8 cellular contexts compared by ENCODE assay signal in genomic region chr1:154420961-154421924, GRCh38. TPM values are rescaled to one million over a fixed set of nuclear protein-coding genes. Genes with fewer than 3 reads are reported as not detected.
DNase-seq lines count a peak whose midpoint lies in the region; FAIRE-seq and TF ChIP-seq lines count a peak whose summit lies in the region.

No MANE protein-coding gene starts in this region.

- WGBS in hepatocyte (ENCODE audit: low lambda C conversion rate, missing lambda C conversion rate): 88% methylated on average over 10 of the region's 10 CpGs
- 77 to 90% (median 81%) methylated on average over 10 of the region's 10 CpGs for WGBS in spleen, 5 donors

- no peak for TF ChIP-seq CTCF in hepatocyte (IDR thresholded peaks at IDR 0.05; ENCODE audit: poor library complexity)
- no peak for TF ChIP-seq CTCF in spleen (IDR thresholded peaks at IDR 0.05 in 8 of 11, conservative IDR thresholded peaks at IDR 0.05 in 3 of 11)

- H3K4me3 Mint-ChIP-seq in activated CD4-positive, alpha-beta memory T cell treated with anti-CD3 and anti-CD28 coated beads, Interleukin-2, amount 10 ng/mL, durations not matched to agents 7 days and 5 days: no peak overlapping the region

- H3K4me2 ChIP-seq in hepatocyte: no peak overlapping the region

- peak overlapping the region; percentile 37 for H3K27ac Mint-ChIP-seq in activated CD4-positive, alpha-beta memory T cell treated with anti-CD3 and anti-CD28 coated beads, Interleukin-2, amount 10 ng/mL, durations not matched to agents 7 days and 5 days

- H3K27me3 Mint-ChIP-seq in activated CD4-positive, alpha-beta memory T cell treated with anti-CD3 and anti-CD28 coated beads, Interleukin-2, amount 10 ng/mL, durations not matched to agents 7 days and 5 days: no peaks in the 10 kb centered on the region

- CTCF ChIA-PET in activated CD4-positive, alpha-beta memory T cell treated with anti-CD3 and anti-CD28 coated beads, Interleukin-2, amount 10 ng/mL, durations not matched to agents 7 days and 5 days (lab: Charles Lee): interaction anchor here (1.4 to 2.0 kb wide), 3 partner anchors 9 to 86 kb away, joined by 3 to 10 read pairs (median 7); no protein-coding TSS in a partner anchor

- H3K36me3 Mint-ChIP-seq in activated CD4-positive, alpha-beta memory T cell treated with anti-CD3 and anti-CD28 coated beads, Interleukin-2, amount 10 ng/mL, durations not matched to agents 7 days and 5 days (ENCODE audit: low read depth): peaks cover 2% of the 10 kb centered on the region

- H3K27ac ChIP-seq in hepatocyte (peak overlapping the region; percentile 98), spleen (peak overlapping the region; percentile 37 to 92 (median 87))

- H2AFZ ChIP-seq in hepatocyte: no peak overlapping the region

- DNase-seq in GM12891 (ENCODE audit: insufficient read length, low spot score): no peak
- DNase-seq in activated CD4-positive, alpha-beta memory T cell treated with anti-CD3 and anti-CD28 coated beads, Interleukin-2, amount 10 ng/mL, durations not matched to agents 7 days and 5 days: no peak
- DNase-seq in hepatocyte (ENCODE audit: low spot score): no peak
- peak; percentile 60 for DNase-seq in spleen
- no peak for DNase-seq in anterior cingulate cortex (lab: John Stamatoyannopoulos, UW)
- no peak for DNase-seq in COR-L47 (lab: John Stamatoyannopoulos, UW)
- DNase-seq in NCI-H774 (lab: John Stamatoyannopoulos, UW): no peak
- DNase-seq in stimulated activated CD4-positive, alpha-beta T cell treated with anti-CD3 and anti-CD28 coated beads, Interleukin-4, amount 100 ng/mL, for 24 hours: no peak

- H3K79me2 ChIP-seq in hepatocyte: peaks cover 13% of the 10 kb centered on the region

- POLR2A ChIA-PET in activated CD4-positive, alpha-beta memory T cell treated with anti-CD3 and anti-CD28 coated beads, Interleukin-2, amount 10 ng/mL, durations not matched to agents 7 days and 5 days (lab: Charles Lee): interaction anchor here (0.9 to 3.9 kb wide), 5 partner anchors 9 to 46 kb away, joined by 3 to 36 read pairs (median 12); no protein-coding TSS in a partner anchor

- TF ChIP-seq POLR2A in GM12891 (IDR thresholded peaks at IDR 0.05; ENCODE audit: low read depth, low read length) (no peak), spleen (IDR thresholded peaks at IDR 0.05) (no peak)

- H3K9me3 Mint-ChIP-seq in activated CD4-positive, alpha-beta memory T cell treated with anti-CD3 and anti-CD28 coated beads, Interleukin-2, amount 10 ng/mL, durations not matched to agents 7 days and 5 days: no peaks in the 10 kb centered on the region

- H3K4me1 Mint-ChIP-seq in activated CD4-positive, alpha-beta memory T cell treated with anti-CD3 and anti-CD28 coated beads, Interleukin-2, amount 10 ng/mL, durations not matched to agents 7 days and 5 days: peaks cover 58% of the 10 kb centered on the region

- H3K9me3 ChIP-seq in hepatocyte (ENCODE audit: low read depth): no peaks in the 10 kb centered on the region
- no peaks in the 10 kb centered on the region for H3K9me3 ChIP-seq in spleen

- H3K27me3 ChIP-seq in hepatocyte (no peaks in the 10 kb centered on the region), spleen (replicated peaks in 1 of 7) (no peaks in the 10 kb centered on the region)

- FAIRE-seq in GM12891 (lab: Jason Lieb, UNC): peak; percentile 13

- H3K9me2 ChIP-seq in hepatocyte (replicated peaks; ENCODE audit: insufficient read depth): no peaks in the 10 kb centered on the region

- H3K36me3 ChIP-seq in hepatocyte (replicated peaks; ENCODE audit: insufficient read depth, low read depth) (no peaks in the 10 kb centered on the region), spleen (peaks cover 0 to 10% (median 0%) of the 10 kb centered on the region in 6 donors)

- H3K4me3 ChIP-seq in hepatocyte (no peak overlapping the region), spleen (no peak overlapping the region)

- intact Hi-C loops in spleen (cut with DNase I; ENCODE audit: low total_unique reads): no loop called here

- no peaks in the 10 kb centered on the region for H4K20me1 ChIP-seq in hepatocyte (ENCODE audit: insufficient read depth, poor library complexity, severe bottlenecking)

- H3K4me1 ChIP-seq in hepatocyte (ENCODE audit: insufficient read depth): peaks cover 24% of the 10 kb centered on the region
- peaks cover 27 to 95% (median 65%) of the 10 kb centered on the region in 6 donors for H3K4me1 ChIP-seq in spleen

TF ChIP-seq in GM12891, 5 proteins besides CTCF, POLR2A, EP300 and RAD21:
- TF ChIP-seq SPI1 (IDR thresholded peaks at IDR 0.05; ENCODE audit: low read depth, low read length): no peak
- TF ChIP-seq PAX5 (IDR thresholded peaks at IDR 0.05; ENCODE audit: insufficient read depth, low read length, severe bottlenecking): no peak
- no peak for TF ChIP-seq POLR2AphosphoS5 (IDR thresholded peaks at IDR 0.05; ENCODE audit: low read depth, low read length)
- no peak for TF ChIP-seq POU2F2 (IDR thresholded peaks at IDR 0.05; ENCODE audit: low read depth, low read length)
- TF ChIP-seq TAF1 (IDR thresholded peaks at IDR 0.05; ENCODE audit: low read depth, low read length): no peak

RNA-seq across cellular contexts. Expression of gene IL6R, which starts 16.1 kb away (rescaled TPM):
- 4.9 TPM for polyA plus RNA-seq in GM12891 (2012; ENCODE audit: low read depth, missing spikeins)
- total RNA-seq in activated CD4-positive, alpha-beta memory T cell treated with anti-CD3 and anti-CD28 coated beads, Interleukin-2, amount 10 ng/mL, durations not matched to agents 7 days and 5 days: 10 to 100 TPM; 15.7 to 16.0 TPM
- total RNA-seq in hepatocyte (35.1 and 58.0 TPM in 2 replicates), spleen (10 to 100 TPM; 40.3 to 74.5 (median 55.5) TPM)
- polyA plus RNA-seq in hepatocyte (38.5 and 39.2 TPM in 2 replicates), spleen (1 to 10 TPM; 2.8 to 6.1 (median 3.9) TPM)
